In the genomic region with DNA sequence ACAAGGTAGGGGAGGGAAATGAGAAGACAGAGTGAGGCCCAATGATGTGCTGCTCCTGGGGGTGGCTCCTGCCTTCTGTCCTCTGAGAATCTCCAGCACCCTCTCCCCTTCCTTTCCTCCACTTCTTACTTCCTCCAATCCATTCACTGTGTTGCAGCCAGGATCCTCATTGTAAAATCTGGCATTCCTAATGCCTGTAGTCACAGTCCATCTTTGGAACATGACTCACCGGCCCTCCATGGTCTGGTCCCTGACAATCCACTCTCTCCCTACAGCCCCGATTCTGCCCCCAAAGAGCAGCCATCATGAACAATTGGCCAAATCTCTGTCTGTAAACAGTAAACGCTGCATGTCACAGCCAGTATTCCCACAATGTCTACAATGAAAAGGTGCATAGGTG, we compare ENCODE assay signal across 1 cellular context.
TF ChIP-seq lines count a peak whose summit lies in the region.

No MANE protein-coding gene starts in this region.

TF ChIP-seq in HEK293, 187 proteins besides CTCF, POLR2A, EP300 and RAD21 (continued from another document and continues in another):
- TF ChIP-seq, protein P1, sequence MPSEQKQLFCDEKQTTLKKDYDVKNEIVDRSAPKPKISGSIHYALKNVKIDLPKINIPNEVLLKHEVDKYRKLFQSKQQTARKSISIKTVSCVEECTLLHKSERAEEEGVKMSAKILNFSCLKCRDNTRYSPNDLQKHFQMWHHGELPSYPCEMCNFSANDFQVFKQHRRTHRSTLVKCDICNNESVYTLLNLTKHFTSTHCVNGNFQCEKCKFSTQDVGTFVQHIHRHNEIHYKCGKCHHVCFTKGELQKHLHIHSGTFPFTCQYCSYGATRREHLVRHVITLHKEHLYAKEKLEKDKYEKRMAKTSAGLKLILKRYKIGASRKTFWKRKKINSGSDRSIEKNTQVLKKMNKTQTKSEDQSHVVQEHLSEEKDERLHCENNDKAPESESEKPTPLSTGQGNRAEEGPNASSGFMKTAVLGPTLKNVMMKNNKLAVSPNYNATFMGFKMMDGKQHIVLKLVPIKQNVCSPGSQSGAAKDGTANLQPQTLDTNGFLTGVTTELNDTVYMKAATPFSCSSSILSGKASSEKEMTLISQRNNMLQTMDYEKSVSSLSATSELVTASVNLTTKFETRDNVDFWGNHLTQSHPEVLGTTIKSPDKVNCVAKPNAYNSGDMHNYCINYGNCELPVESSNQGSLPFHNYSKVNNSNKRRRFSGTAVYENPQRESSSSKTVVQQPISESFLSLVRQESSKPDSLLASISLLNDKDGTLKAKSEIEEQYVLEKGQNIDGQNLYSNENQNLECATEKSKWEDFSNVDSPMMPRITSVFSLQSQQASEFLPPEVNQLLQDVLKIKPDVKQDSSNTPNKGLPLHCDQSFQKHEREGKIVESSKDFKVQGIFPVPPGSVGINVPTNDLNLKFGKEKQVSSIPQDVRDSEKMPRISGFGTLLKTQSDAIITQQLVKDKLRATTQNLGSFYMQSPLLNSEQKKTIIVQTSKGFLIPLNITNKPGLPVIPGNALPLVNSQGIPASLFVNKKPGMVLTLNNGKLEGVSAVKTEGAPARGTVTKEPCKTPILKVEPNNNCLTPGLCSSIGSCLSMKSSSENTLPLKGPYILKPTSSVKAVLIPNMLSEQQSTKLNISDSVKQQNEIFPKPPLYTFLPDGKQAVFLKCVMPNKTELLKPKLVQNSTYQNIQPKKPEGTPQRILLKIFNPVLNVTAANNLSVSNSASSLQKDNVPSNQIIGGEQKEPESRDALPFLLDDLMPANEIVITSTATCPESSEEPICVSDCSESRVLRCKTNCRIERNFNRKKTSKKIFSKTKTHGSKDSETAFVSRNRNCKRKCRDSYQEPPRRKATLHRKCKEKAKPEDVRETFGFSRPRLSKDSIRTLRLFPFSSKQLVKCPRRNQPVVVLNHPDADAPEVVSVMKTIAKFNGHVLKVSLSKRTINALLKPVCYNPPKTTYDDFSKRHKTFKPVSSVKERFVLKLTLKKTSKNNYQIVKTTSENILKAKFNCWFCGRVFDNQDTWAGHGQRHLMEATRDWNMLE (tag by site-specific recombination; conservative IDR thresholded peaks at IDR 0.05; ENCODE audit: low read depth): peak; percentile 20; the same call in 1 of the 2 replicates
- TF ChIP-seq ZNF843 (tag by site-specific recombination; IDR thresholded peaks at IDR 0.05): no peak
- no peak for TF ChIP-seq ZNF571 (tag by site-specific recombination; IDR thresholded peaks at IDR 0.05)
- TF ChIP-seq, protein P2, sequence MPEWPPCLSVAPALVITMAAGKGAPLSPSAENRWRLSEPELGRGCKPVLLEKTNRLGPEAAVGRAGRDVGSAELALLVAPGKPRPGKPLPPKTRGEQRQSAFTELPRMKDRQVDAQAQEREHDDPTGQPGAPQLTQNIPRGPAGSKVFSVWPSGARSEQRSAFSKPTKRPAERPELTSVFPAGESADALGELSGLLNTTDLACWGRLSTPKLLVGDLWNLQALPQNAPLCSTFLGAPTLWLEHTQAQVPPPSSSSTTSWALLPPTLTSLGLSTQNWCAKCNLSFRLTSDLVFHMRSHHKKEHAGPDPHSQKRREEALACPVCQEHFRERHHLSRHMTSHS (tag by site-specific recombination; IDR thresholded peaks at IDR 0.05): no peak
- no peak for TF ChIP-seq SCRT2 (tag by site-specific recombination; IDR thresholded peaks at IDR 0.05)
- TF ChIP-seq, protein P3, sequence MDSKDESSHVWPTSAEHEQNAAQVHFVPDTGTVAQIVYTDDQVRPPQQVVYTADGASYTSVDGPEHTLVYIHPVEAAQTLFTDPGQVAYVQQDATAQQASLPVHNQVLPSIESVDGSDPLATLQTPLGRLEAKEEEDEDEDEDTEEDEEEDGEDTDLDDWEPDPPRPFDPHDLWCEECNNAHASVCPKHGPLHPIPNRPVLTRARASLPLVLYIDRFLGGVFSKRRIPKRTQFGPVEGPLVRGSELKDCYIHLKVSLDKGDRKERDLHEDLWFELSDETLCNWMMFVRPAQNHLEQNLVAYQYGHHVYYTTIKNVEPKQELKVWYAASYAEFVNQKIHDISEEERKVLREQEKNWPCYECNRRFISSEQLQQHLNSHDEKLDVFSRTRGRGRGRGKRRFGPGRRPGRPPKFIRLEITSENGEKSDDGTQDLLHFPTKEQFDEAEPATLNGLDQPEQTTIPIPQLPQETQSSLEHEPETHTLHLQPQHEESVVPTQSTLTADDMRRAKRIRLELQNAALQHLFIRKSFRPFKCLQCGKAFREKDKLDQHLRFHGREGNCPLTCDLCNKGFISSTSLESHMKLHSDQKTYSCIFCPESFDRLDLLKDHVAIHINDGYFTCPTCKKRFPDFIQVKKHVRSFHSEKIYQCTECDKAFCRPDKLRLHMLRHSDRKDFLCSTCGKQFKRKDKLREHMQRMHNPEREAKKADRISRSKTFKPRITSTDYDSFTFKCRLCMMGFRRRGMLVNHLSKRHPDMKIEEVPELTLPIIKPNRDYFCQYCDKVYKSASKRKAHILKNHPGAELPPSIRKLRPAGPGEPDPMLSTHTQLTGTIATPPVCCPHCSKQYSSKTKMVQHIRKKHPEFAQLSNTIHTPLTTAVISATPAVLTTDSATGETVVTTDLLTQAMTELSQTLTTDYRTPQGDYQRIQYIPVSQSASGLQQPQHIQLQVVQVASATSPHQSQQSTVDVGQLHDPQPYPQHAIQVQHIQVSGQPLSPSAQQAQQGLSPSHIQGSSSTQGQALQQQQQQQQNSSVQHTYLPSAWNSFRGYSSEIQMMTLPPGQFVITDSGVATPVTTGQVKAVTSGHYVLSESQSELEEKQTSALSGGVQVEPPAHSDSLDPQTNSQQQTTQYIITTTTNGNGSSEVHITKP (tag by site-specific recombination; IDR thresholded peaks at IDR 0.05): peak; percentile 49
- peak; percentile 84 for TF ChIP-seq ZBTB48 (tag by site-specific recombination; IDR thresholded peaks at IDR 0.05)
- TF ChIP-seq ZNF473 (tag by site-specific recombination; IDR thresholded peaks at IDR 0.05): no peak
- no peak for TF ChIP-seq KLF7 (tag by site-specific recombination; IDR thresholded peaks at IDR 0.05; ENCODE audit: borderline replicate concordance)
- no peak for TF ChIP-seq FEZF1 (tag by site-specific recombination; IDR thresholded peaks at IDR 0.05)
- 0 out of 2 replicates have a peak, but pooled peaks have one; percentile 10 for TF ChIP-seq ZNF394 (tag by site-specific recombination; IDR thresholded peaks at IDR 0.05; ENCODE audit: borderline replicate concordance)
- TF ChIP-seq, protein P4, sequence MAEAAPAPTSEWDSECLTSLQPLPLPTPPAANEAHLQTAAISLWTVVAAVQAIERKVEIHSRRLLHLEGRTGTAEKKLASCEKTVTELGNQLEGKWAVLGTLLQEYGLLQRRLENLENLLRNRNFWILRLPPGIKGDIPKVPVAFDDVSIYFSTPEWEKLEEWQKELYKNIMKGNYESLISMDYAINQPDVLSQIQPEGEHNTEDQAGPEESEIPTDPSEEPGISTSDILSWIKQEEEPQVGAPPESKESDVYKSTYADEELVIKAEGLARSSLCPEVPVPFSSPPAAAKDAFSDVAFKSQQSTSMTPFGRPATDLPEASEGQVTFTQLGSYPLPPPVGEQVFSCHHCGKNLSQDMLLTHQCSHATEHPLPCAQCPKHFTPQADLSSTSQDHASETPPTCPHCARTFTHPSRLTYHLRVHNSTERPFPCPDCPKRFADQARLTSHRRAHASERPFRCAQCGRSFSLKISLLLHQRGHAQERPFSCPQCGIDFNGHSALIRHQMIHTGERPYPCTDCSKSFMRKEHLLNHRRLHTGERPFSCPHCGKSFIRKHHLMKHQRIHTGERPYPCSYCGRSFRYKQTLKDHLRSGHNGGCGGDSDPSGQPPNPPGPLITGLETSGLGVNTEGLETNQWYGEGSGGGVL (tag by site-specific recombination; IDR thresholded peaks at IDR 0.05): 0 out of 2 replicates have a peak, but pooled peaks have one; percentile 26
- TF ChIP-seq, protein P5, sequence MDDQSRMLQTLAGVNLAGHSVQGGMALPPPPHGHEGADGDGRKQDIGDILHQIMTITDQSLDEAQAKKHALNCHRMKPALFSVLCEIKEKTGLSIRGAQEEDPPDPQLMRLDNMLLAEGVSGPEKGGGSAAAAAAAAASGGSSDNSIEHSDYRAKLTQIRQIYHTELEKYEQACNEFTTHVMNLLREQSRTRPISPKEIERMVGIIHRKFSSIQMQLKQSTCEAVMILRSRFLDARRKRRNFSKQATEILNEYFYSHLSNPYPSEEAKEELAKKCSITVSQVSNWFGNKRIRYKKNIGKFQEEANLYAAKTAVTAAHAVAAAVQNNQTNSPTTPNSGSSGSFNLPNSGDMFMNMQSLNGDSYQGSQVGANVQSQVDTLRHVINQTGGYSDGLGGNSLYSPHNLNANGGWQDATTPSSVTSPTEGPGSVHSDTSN (CRISPR knock-in tag; IDR thresholded peaks at IDR 0.05): no peak
- no peak for TF ChIP-seq SETDB1 (IDR thresholded peaks at IDR 0.05; ENCODE audit: insufficient read length, low read length)
- TF ChIP-seq ZNF660 (tag by site-specific recombination; IDR thresholded peaks at IDR 0.05): no peak
- TF ChIP-seq HOXA7 (CRISPR knock-in tag; IDR thresholded peaks at IDR 0.05; ENCODE audit: borderline replicate concordance): no peak
- no peak for TF ChIP-seq ZNF701 (tag by site-specific recombination; IDR thresholded peaks at IDR 0.05)
- TF ChIP-seq IKZF3 (tag by site-specific recombination; IDR thresholded peaks at IDR 0.05): no peak
- TF ChIP-seq, protein P6, sequence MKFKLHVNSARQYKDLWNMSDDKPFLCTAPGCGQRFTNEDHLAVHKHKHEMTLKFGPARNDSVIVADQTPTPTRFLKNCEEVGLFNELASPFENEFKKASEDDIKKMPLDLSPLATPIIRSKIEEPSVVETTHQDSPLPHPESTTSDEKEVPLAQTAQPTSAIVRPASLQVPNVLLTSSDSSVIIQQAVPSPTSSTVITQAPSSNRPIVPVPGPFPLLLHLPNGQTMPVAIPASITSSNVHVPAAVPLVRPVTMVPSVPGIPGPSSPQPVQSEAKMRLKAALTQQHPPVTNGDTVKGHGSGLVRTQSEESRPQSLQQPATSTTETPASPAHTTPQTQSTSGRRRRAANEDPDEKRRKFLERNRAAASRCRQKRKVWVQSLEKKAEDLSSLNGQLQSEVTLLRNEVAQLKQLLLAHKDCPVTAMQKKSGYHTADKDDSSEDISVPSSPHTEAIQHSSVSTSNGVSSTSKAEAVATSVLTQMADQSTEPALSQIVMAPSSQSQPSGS (tag by site-specific recombination; IDR thresholded peaks at IDR 0.05; ENCODE audit: low read depth): no peak
- peak; percentile 48; the same call in 1 of the 2 replicates for TF ChIP-seq ZNF600 (tag by site-specific recombination; IDR thresholded peaks at IDR 0.05)
- TF ChIP-seq ZNF366 (tag by site-specific recombination; conservative IDR thresholded peaks at IDR 0.05): peak; percentile 60; the same call in 1 of the 2 replicates
- TF ChIP-seq SALL2 (tag by site-specific recombination; IDR thresholded peaks at IDR 0.05; ENCODE audit: borderline replicate concordance): no peak
- TF ChIP-seq ZNF529 (tag by site-specific recombination; IDR thresholded peaks at IDR 0.05; ENCODE audit: insufficient replicate concordance): no peak
- no peak for TF ChIP-seq ZNF747 (tag by site-specific recombination; IDR thresholded peaks at IDR 0.05)
- TF ChIP-seq, protein P7, sequence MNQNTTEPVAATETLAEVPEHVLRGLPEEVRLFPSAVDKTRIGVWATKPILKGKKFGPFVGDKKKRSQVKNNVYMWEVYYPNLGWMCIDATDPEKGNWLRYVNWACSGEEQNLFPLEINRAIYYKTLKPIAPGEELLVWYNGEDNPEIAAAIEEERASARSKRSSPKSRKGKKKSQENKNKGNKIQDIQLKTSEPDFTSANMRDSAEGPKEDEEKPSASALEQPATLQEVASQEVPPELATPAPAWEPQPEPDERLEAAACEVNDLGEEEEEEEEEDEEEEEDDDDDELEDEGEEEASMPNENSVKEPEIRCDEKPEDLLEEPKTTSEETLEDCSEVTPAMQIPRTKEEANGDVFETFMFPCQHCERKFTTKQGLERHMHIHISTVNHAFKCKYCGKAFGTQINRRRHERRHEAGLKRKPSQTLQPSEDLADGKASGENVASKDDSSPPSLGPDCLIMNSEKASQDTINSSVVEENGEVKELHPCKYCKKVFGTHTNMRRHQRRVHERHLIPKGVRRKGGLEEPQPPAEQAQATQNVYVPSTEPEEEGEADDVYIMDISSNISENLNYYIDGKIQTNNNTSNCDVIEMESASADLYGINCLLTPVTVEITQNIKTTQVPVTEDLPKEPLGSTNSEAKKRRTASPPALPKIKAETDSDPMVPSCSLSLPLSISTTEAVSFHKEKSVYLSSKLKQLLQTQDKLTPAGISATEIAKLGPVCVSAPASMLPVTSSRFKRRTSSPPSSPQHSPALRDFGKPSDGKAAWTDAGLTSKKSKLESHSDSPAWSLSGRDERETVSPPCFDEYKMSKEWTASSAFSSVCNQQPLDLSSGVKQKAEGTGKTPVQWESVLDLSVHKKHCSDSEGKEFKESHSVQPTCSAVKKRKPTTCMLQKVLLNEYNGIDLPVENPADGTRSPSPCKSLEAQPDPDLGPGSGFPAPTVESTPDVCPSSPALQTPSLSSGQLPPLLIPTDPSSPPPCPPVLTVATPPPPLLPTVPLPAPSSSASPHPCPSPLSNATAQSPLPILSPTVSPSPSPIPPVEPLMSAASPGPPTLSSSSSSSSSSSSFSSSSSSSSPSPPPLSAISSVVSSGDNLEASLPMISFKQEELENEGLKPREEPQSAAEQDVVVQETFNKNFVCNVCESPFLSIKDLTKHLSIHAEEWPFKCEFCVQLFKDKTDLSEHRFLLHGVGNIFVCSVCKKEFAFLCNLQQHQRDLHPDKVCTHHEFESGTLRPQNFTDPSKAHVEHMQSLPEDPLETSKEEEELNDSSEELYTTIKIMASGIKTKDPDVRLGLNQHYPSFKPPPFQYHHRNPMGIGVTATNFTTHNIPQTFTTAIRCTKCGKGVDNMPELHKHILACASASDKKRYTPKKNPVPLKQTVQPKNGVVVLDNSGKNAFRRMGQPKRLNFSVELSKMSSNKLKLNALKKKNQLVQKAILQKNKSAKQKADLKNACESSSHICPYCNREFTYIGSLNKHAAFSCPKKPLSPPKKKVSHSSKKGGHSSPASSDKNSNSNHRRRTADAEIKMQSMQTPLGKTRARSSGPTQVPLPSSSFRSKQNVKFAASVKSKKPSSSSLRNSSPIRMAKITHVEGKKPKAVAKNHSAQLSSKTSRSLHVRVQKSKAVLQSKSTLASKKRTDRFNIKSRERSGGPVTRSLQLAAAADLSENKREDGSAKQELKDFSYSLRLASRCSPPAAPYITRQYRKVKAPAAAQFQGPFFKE (tag by site-specific recombination; IDR thresholded peaks at IDR 0.05; ENCODE audit: borderline replicate concordance): no peak
- no peak for TF ChIP-seq ZNF223 (tag by site-specific recombination; IDR thresholded peaks at IDR 0.05)
- TF ChIP-seq, protein P8, sequence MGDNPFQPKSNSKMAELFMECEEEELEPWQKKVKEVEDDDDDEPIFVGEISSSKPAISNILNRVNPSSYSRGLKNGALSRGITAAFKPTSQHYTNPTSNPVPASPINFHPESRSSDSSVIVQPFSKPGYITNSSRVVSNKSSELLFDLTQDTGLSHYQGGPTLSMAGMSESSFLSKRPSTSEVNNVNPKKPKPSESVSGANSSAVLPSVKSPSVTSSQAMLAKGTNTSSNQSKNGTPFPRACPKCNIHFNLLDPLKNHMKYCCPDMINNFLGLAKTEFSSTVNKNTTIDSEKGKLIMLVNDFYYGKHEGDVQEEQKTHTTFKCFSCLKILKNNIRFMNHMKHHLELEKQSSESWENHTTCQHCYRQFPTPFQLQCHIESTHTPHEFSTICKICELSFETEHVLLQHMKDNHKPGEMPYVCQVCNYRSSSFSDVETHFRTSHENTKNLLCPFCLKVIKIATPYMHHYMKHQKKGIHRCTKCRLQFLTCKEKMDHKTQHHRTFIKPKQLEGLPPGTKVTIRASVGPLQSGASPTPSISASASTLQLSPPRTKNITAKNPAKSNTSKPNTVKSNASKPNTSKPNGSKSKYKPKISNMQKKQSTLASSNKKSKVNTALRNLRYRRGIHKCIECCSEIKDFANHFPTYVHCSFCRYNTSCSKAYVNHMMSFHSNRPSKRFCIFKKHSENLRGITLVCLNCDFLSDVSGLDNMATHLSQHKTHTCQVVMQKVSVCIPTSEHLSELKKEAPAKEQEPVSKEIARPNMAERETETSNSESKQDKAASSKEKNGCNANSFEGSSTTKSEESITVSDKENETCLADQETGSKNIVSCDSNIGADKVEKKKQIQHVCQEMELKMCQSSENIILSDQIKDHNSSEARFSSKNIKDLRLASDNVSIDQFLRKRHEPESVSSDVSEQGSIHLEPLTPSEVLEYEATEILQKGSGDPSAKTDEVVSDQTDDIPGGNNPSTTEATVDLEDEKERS (tag by site-specific recombination; IDR thresholded peaks at IDR 0.05): 0 out of 2 replicates have a peak, but pooled peaks have one; percentile 81
